1 cellular context compared by ENCODE assay signal in the genomic region with DNA sequence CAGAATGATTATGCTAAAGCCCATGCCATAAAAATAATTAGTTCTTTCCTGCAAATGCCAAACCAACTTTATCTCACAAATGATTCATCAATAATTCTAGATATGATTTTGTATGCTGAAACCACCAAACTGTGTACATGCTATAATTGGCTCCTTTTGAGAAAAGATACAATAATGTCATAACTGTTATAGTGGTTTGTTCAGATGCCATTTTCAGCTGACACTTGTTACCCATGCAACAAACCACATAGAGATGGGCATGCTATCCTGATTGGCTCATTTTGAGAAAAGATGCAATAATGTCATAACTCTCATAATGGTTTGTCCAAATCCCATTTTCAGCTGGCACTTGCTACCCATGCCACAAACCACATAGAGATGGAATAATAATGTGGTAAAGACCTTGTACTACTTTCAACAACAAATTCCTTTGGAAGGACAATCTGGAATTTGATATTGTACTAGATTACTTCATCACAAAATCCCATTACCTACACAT.
TF ChIP-seq lines count a peak whose summit lies in the region.

No MANE protein-coding gene starts in this region.

TF ChIP-seq in WTC11, 78 proteins besides CTCF, POLR2A, EP300 and RAD21 (continued from another document):
- TF ChIP-seq, protein P1, sequence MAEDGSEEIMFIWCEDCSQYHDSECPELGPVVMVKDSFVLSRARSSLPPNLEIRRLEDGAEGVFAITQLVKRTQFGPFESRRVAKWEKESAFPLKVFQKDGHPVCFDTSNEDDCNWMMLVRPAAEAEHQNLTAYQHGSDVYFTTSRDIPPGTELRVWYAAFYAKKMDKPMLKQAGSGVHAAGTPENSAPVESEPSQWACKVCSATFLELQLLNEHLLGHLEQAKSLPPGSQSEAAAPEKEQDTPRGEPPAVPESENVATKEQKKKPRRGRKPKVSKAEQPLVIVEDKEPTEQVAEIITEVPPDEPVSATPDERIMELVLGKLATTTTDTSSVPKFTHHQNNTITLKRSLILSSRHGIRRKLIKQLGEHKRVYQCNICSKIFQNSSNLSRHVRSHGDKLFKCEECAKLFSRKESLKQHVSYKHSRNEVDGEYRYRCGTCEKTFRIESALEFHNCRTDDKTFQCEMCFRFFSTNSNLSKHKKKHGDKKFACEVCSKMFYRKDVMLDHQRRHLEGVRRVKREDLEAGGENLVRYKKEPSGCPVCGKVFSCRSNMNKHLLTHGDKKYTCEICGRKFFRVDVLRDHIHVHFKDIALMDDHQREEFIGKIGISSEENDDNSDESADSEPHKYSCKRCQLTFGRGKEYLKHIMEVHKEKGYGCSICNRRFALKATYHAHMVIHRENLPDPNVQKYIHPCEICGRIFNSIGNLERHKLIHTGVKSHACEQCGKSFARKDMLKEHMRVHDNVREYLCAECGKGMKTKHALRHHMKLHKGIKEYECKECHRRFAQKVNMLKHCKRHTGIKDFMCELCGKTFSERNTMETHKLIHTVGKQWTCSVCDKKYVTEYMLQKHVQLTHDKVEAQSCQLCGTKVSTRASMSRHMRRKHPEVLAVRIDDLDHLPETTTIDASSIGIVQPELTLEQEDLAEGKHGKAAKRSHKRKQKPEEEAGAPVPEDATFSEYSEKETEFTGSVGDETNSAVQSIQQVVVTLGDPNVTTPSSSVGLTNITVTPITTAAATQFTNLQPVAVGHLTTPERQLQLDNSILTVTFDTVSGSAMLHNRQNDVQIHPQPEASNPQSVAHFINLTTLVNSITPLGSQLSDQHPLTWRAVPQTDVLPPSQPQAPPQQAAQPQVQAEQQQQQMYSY (CRISPR knock-in tag; IDR thresholded peaks at IDR 0.05), result no peak
